Comparison of ENCODE assay signal across 8 cellular contexts in the genomic region with DNA sequence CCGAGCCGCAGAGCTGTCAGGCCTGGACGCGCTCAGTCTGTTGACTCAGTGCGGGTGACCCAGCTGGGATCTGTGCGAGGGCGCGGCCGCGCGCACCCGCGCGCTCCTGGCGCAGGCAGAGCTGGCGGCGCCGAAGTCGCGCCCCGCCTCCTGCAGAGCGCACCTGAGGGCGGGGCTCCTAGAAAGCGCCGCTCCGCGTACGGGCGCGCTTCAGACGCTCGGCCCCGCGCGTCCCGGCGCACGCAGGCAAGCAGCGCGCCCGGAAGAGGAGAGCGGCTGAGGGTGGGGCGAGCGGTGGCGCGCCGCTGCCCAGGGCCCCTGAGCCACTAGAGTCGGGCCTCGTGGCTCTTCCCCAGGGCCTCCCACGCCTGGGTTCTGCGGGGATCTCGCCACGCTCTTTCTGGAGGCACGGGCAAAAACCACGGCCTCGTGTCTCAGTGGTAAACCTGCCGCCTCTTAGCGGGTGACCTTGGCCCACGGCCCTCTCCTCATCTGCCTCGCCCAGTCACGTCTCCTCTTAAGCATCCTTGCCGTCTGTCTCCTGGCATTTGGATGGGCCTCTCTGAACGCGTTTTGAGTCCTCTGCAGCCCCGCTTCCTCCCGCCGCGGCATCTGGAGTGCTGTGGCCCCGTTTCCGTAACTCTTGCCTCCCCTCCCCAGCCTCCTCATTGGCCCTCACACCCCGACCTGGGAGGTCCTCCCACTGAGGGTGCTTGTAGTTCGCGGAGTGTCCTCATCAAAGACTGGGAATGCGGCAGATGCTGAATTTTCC. TPM values are rescaled to one million over a fixed set of nuclear protein-coding genes. Genes with fewer than 3 reads are reported as not detected.
A peak's percentile ranks its signal among the peaks of the same experiment; 100 is the strongest.
DNase-seq lines count a peak whose midpoint lies in the region; ATAC-seq and TF ChIP-seq lines count a peak whose summit lies in the region.

A gene with protein sequence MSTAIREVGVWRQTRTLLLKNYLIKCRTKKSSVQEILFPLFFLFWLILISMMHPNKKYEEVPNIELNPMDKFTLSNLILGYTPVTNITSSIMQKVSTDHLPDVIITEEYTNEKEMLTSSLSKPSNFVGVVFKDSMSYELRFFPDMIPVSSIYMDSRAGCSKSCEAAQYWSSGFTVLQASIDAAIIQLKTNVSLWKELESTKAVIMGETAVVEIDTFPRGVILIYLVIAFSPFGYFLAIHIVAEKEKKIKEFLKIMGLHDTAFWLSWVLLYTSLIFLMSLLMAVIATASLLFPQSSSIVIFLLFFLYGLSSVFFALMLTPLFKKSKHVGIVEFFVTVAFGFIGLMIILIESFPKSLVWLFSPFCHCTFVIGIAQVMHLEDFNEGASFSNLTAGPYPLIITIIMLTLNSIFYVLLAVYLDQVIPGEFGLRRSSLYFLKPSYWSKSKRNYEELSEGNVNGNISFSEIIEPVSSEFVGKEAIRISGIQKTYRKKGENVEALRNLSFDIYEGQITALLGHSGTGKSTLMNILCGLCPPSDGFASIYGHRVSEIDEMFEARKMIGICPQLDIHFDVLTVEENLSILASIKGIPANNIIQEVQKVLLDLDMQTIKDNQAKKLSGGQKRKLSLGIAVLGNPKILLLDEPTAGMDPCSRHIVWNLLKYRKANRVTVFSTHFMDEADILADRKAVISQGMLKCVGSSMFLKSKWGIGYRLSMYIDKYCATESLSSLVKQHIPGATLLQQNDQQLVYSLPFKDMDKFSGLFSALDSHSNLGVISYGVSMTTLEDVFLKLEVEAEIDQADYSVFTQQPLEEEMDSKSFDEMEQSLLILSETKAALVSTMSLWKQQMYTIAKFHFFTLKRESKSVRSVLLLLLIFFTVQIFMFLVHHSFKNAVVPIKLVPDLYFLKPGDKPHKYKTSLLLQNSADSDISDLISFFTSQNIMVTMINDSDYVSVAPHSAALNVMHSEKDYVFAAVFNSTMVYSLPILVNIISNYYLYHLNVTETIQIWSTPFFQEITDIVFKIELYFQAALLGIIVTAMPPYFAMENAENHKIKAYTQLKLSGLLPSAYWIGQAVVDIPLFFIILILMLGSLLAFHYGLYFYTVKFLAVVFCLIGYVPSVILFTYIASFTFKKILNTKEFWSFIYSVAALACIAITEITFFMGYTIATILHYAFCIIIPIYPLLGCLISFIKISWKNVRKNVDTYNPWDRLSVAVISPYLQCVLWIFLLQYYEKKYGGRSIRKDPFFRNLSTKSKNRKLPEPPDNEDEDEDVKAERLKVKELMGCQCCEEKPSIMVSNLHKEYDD (N-terminal part only) (minus strand): TSS at position 74 of the 772 bp plus-strand sequence. CDS start 12,718 bp downstream, outside the sequence.

- peaks cover 18% of the 10 kb centered on the region for H3K4me1 Mint-ChIP-seq in GM23338
- H3K4me1 Mint-ChIP-seq in nephron progenitor cell, result peaks cover 46% of the 10 kb centered on the region
- peaks cover 49% of the 10 kb centered on the region for H3K4me1 Mint-ChIP-seq in stimulated activated naive CD8-positive, alpha-beta T cell treated with anti-CD3 and anti-CD28 coated beads, Interleukin-15, Interleukin-2, amounts not matched to agents 100 ng/mL and 50 ng/mL, for 24 hours (ENCODE audit: low read depth)

- H3K4me3 Mint-ChIP-seq in GM23338 (peak within 1 kb of the TSS; percentile 86), nephron progenitor cell (peak within 1 kb of the TSS; percentile 92)
- peak within 1 kb of the TSS; percentile 93 for H3K4me3 Mint-ChIP-seq in stimulated activated naive CD8-positive, alpha-beta T cell treated with anti-CD3 and anti-CD28 coated beads, Interleukin-15, Interleukin-2, amounts not matched to agents 100 ng/mL and 50 ng/mL, for 24 hours

- peaks cover 17% of the 10 kb centered on the region for H3K4me1 ChIP-seq in DOHH2 (ENCODE audit: control insufficient read depth, low read length)
- H3K4me1 ChIP-seq in GM23338 (ENCODE audit: insufficient read depth), result peaks cover 26% of the 10 kb centered on the region
- peaks cover 6% of the 10 kb centered on the region for H3K4me1 ChIP-seq in RWPE2 (ENCODE audit: insufficient read depth, poor library complexity, severe bottlenecking)

- H3K4me3 ChIP-seq in DOHH2 (ENCODE audit: low read length), result peak within 1 kb of the TSS; percentile 80
- H3K4me3 ChIP-seq in GM23338, result peak within 1 kb of the TSS; percentile 75
- peak within 1 kb of the TSS; percentile 53 for H3K4me3 ChIP-seq in RWPE2 (ENCODE audit: severe bottlenecking)

- H3K9me2 ChIP-seq in DOHH2 (replicated peaks; ENCODE audit: control insufficient read depth, low read length) (no peaks in the 10 kb centered on the region), GM23338 (ENCODE audit: insufficient read depth) (no peaks in the 10 kb centered on the region)

- H3K36me3 Mint-ChIP-seq in GM23338 (ENCODE audit: low read depth), result peaks cover 14% of the 10 kb centered on the region
- no peaks in the 10 kb centered on the region for H3K36me3 Mint-ChIP-seq in nephron progenitor cell (ENCODE audit: low read depth)
- peaks cover 8% of the 10 kb centered on the region for H3K36me3 Mint-ChIP-seq in stimulated activated naive CD8-positive, alpha-beta T cell treated with anti-CD3 and anti-CD28 coated beads, Interleukin-15, Interleukin-2, amounts not matched to agents 100 ng/mL and 50 ng/mL, for 24 hours (ENCODE audit: low read depth)

- no peaks in the 10 kb centered on the region for H3F3A ChIP-seq in DOHH2 (ENCODE audit: control insufficient read depth, insufficient read depth)
- H3F3A ChIP-seq in GM23338 (replicated peaks; ENCODE audit: low read depth), result no peaks in the 10 kb centered on the region

- DNase-seq in GM23338 (ENCODE audit: low spot score) (peak; percentile 91), LHCN-M2 (ENCODE audit: low read depth) (peak; percentile 56), RWPE2 (ENCODE audit: low spot score) (peak; percentile 94), activated gamma-delta T cell (lab: John Stamatoyannopoulos, UW) (peak; percentile 81), fibroblast of the conjunctiva (ENCODE audit: low read depth) (peak; percentile 65), nephron progenitor cell (peak; percentile 88)

- H4K20me1 ChIP-seq in DOHH2 (ENCODE audit: control insufficient read depth, insufficient read depth, low read depth, low read length) (no peaks in the 10 kb centered on the region), GM23338 (replicated peaks; ENCODE audit: insufficient read depth) (no peaks in the 10 kb centered on the region)

- TF ChIP-seq CTCF in DOHH2 (IDR thresholded peaks at IDR 0.05; ENCODE audit: low read depth, low read length, poor library complexity, severe bottlenecking) (no peak), GM23338 (conservative IDR thresholded peaks at IDR 0.05; ENCODE audit: low read depth in 2 of 2) (no peak), RWPE2 (IDR thresholded peaks at IDR 0.05; ENCODE audit: poor library complexity, severe bottlenecking) (no peak), nephron progenitor cell (IDR thresholded peaks at IDR 0.05) (no peak)

- peaks cover 20% of the 10 kb centered on the region for H3K9me3 Mint-ChIP-seq in GM23338
- peaks cover 25% of the 10 kb centered on the region for H3K9me3 Mint-ChIP-seq in nephron progenitor cell
- no peaks in the 10 kb centered on the region for H3K9me3 Mint-ChIP-seq in stimulated activated naive CD8-positive, alpha-beta T cell treated with anti-CD3 and anti-CD28 coated beads, Interleukin-15, Interleukin-2, amounts not matched to agents 100 ng/mL and 50 ng/mL, for 24 hours

- H3K27ac Mint-ChIP-seq in GM23338 (0 out of 2 replicates have a peak within 1 kb of the TSS, but pooled peaks have one; percentile 49), nephron progenitor cell (no peak within 1 kb of the TSS)
- H3K27ac Mint-ChIP-seq in stimulated activated naive CD8-positive, alpha-beta T cell treated with anti-CD3 and anti-CD28 coated beads, Interleukin-15, Interleukin-2, amounts not matched to agents 100 ng/mL and 50 ng/mL, for 24 hours, result peak within 1 kb of the TSS; percentile 96

- H3K27me3 Mint-ChIP-seq in GM23338 (ENCODE audit: insufficient read depth, low read depth, poor library complexity) (peaks cover 12% of the 10 kb centered on the region), nephron progenitor cell (ENCODE audit: low read depth, poor library complexity) (peaks cover 39% of the 10 kb centered on the region)
- peaks cover 10% of the 10 kb centered on the region for H3K27me3 Mint-ChIP-seq in stimulated activated naive CD8-positive, alpha-beta T cell treated with anti-CD3 and anti-CD28 coated beads, Interleukin-15, Interleukin-2, amounts not matched to agents 100 ng/mL and 50 ng/mL, for 24 hours

- peak within 1 kb of the TSS; percentile 91 for H3K4me2 ChIP-seq in DOHH2 (ENCODE audit: low read length)
- peak within 1 kb of the TSS; percentile 88 for H3K4me2 ChIP-seq in GM23338

- peak within 1 kb of the TSS; percentile 97 for H2AFZ ChIP-seq in GM23338

- no peaks in the 10 kb centered on the region for H3K79me2 ChIP-seq in DOHH2 (ENCODE audit: control insufficient read depth, low read length)
- no peaks in the 10 kb centered on the region for H3K79me2 ChIP-seq in GM23338 (replicated peaks; ENCODE audit: insufficient read depth)

- H3K36me3 ChIP-seq in DOHH2 (ENCODE audit: control insufficient read depth, low read length) (no peaks in the 10 kb centered on the region), GM23338 (ENCODE audit: insufficient read depth) (no peaks in the 10 kb centered on the region), RWPE2 (ENCODE audit: low read depth) (no peaks in the 10 kb centered on the region)

- no peaks in the 10 kb centered on the region for H3K9me3 ChIP-seq in DOHH2 (ENCODE audit: control insufficient read depth, insufficient read depth, low read length)
- no peaks in the 10 kb centered on the region for H3K9me3 ChIP-seq in RWPE2 (ENCODE audit: severe bottlenecking)

- H3K27ac ChIP-seq in DOHH2 (ENCODE audit: low read depth, low read length) (peak within 1 kb of the TSS; percentile 26; the same call in 1 of the 2 replicates), GM23338 (ENCODE audit: low read depth) (no peak within 1 kb of the TSS), RWPE2 (ENCODE audit: poor library complexity, severe bottlenecking) (peak within 1 kb of the TSS; percentile 38)

- peaks cover 28% of the 10 kb centered on the region for H3K27me3 ChIP-seq in DOHH2 (ENCODE audit: control insufficient read depth, low read length)
- peaks cover 24% of the 10 kb centered on the region for H3K27me3 ChIP-seq in GM23338 (ENCODE audit: insufficient read depth)
- H3K27me3 ChIP-seq in RWPE2 (ENCODE audit: insufficient read depth, poor library complexity, severe bottlenecking), result no peaks in the 10 kb centered on the region

- ATAC-seq in GM23338 (peak; percentile 96), RWPE2 (ENCODE audit: low read depth) (peak; percentile 93)

RNA-seq across cellular contexts. Expression of the gene that starts here (rescaled TPM):
- 3.1 and 12.2 TPM in 2 replicates for total RNA-seq in GM23338 (2014; rRNA removed; shearing (Covaris generic))
- polyA plus RNA-seq in GM23338 (2016; fragmentation: Nextera tagmentation; extraction: Ambion mirVana), result 2.6 and 3.4 TPM in 2 replicates
- total RNA-seq in LHCN-M2 (2014; rRNA removed), result 0.75 and 2.0 TPM in 2 replicates
- polyA plus RNA-seq in LHCN-M2 (2012), result 0.11 TPM
